ENCODE assay signal across 20 cellular contexts in the genomic region with DNA sequence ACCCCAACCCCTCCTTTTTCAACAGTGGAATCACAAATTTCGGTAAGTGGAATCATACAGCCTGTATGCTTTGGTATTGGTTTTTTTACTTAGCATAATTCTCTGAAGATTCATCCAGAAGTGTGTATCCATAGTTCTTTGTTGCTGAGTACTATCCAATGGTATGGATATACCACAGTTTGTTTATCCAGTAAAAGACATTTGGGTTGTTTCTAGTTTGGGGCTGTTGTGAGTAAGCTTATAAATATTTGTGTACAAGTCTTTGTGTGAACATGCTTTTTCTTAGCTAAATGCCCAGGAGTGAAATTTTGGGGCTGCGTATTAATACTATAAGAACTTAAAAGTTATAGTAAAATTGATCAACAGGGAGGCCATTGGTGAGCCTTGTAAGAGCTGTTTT. TPM values are rescaled to one million over a fixed set of nuclear protein-coding genes. Genes with fewer than 3 reads are reported as not detected.
DNase-seq lines count a peak whose midpoint lies in the region; ATAC-seq, FAIRE-seq and TF ChIP-seq lines count a peak whose summit lies in the region.
"Had no signal": no experiment of that assay in that cellular context is flagged by ENCODE, and none has a peak within 500 bp of the region (broad histone marks: within the 10 kb centered on the region; RNA-seq: fewer than 3 reads in every experiment).

No MANE protein-coding gene starts in this region.

- H3K27ac Mint-ChIP-seq in naive thymus-derived CD4-positive, alpha-beta T cell, result peak overlapping the region in 1 of 9 donors; percentile 7
- H3K27ac Mint-ChIP-seq: CD4-positive, alpha-beta T cell; H9; IgD-negative memory B cell had no signal

- intact Hi-C loops in mammary epithelial cell (cut with micrococcal nuclease), result no loop called here
- intact Hi-C loops in breast epithelium (cut with DNase I; ENCODE audit: low total_unique reads), result no loop called here
- intact Hi-C loops in K562 (cut with micrococcal nuclease), result no loop called here
- intact Hi-C loops in naive thymus-derived CD4-positive, alpha-beta T cell (cut with micrococcal nuclease), result no loop called here

- TF ChIP-seq RAD21 in K562 (CRISPR knock-in tag; conservative IDR thresholded peaks at IDR 0.05 in 1 of 2, IDR thresholded peaks at IDR 0.05 in 1 of 2), result no peak

- ATAC-seq in K562, result 0 out of 3 replicates have a peak, but pooled peaks have one; percentile 37
- ATAC-seq in foreskin keratinocyte, result no peak
- ATAC-seq in left lobe of liver, result no peak
- ATAC-seq in GM18505 (IDR thresholded peaks at IDR 0.05; ENCODE audit: unreplicated experiment), result no peak
- no peak for ATAC-seq in naive thymus-derived CD4-positive, alpha-beta T cell
- ATAC-seq: A549, HepG2 had no signal

- peaks cover 0 to 6% (median 0%) of the 10 kb centered on the region in 11 donors for H3K9me3 Mint-ChIP-seq in naive thymus-derived CD4-positive, alpha-beta T cell
- H3K9me3 Mint-ChIP-seq: CD4-positive, alpha-beta T cell had no signal

- FAIRE-seq in K562 (lab: Jason Lieb, UNC), result no peak
- FAIRE-seq: A549, D721Med, H1, HepG2 had no signal

- no peak overlapping the region for H3K27ac ChIP-seq in mammary epithelial cell (ENCODE audit: insufficient read depth, low read depth, low read length)
- H3K27ac ChIP-seq in breast epithelium, result no peak overlapping the region
- H3K27ac ChIP-seq in K562 (ENCODE audit: extremely low read depth, low read depth, low read length), result no peak overlapping the region
- H3K27ac ChIP-seq in foreskin keratinocyte, result no peak overlapping the region
- no peak overlapping the region for H3K27ac ChIP-seq in naive thymus-derived CD4-positive, alpha-beta T cell (ENCODE audit: low read depth, low read length)
- H3K27ac ChIP-seq: 22Rv1, A549, C4-2B had no signal

- 74% methylated on average over 2 of the region's 2 CpGs for WGBS in mammary epithelial cell (ENCODE audit: low coverage, missing lambda C conversion rate)
- 73% methylated on average over 2 of the region's 2 CpGs for WGBS in K562 (ENCODE audit: insufficient coverage, low coverage, missing lambda C conversion rate)

- H3K4me1 ChIP-seq in mammary epithelial cell (ENCODE audit: insufficient read depth, low read length) (no peaks in the 10 kb centered on the region), breast epithelium (no peaks in the 10 kb centered on the region), K562 (replicated peaks in 1 of 2; ENCODE audit: control insufficient read depth in 2 of 2, insufficient read depth in 2 of 2, low read length in 2 of 2) (no peaks in the 10 kb centered on the region), foreskin keratinocyte (no peaks in the 10 kb centered on the region)
- no peaks in the 10 kb centered on the region for H3K4me1 ChIP-seq in naive thymus-derived CD4-positive, alpha-beta T cell (ENCODE audit: control insufficient read depth in 2 of 2, insufficient read depth in 2 of 2, low read length in 2 of 2)
- H3K4me1 ChIP-seq: A549, Caco-2 had no signal

- TF ChIP-seq POLR2A in breast epithelium (IDR thresholded peaks at IDR 0.05), result no peak
- no peak for TF ChIP-seq POLR2A in K562 (conservative IDR thresholded peaks at IDR 0.05)
- TF ChIP-seq POLR2A in GM18505 (IDR thresholded peaks at IDR 0.05; ENCODE audit: borderline replicate concordance, extremely low read depth, insufficient read depth, insufficient read length), result no peak

- H3K4me2 ChIP-seq in mammary epithelial cell (ENCODE audit: insufficient read depth, low read depth, low read length), result no peak overlapping the region
- no peak overlapping the region for H3K4me2 ChIP-seq in K562 (ENCODE audit: insufficient read depth, low read length)
- H3K4me2 ChIP-seq: A549 had no signal

- H3K9me1 ChIP-seq in K562 (ENCODE audit: control insufficient read depth, insufficient read depth, low read length), result no peaks in the 10 kb centered on the region

- H3K4me3 ChIP-seq in mammary epithelial cell (replicated peaks in 1 of 3; ENCODE audit: insufficient read depth in 1 of 3, low read depth in 2 of 3, low read length in 3 of 3) (no peak overlapping the region), breast epithelium (no peak overlapping the region), K562 (no peak overlapping the region)
- H3K4me3 ChIP-seq in naive thymus-derived CD4-positive, alpha-beta T cell (ENCODE audit: low read length), result no peak overlapping the region
- H3K4me3 ChIP-seq: A549 had no signal

- POLR2A ChIA-PET in K562 (lab: Yijun Ruan, JAX), result no interaction called here
- POLR2A ChIA-PET in naive thymus-derived CD4-positive, alpha-beta T cell (lab: Charles Lee), result no interaction called here

- in situ Hi-C loops in mammary epithelial cell (cut with MboI; ENCODE audit: low sequenced_read_pairs in 2 of 2), result no loop called here
- in situ Hi-C loops in K562 (cut with MboI), result no loop called here

- TF ChIP-seq EP300 in K562 (IDR thresholded peaks at IDR 0.05; ENCODE audit: low read length), result no peak

- CTCF ChIA-PET in mammary epithelial cell (lab: Charles Lee; ENCODE audit: low non-redundant PET) (no interaction called here), K562 (lab: Yijun Ruan, JAX; ENCODE audit: low intra/inter-chr PET ratio) (no interaction called here)
- CTCF ChIA-PET in naive thymus-derived CD4-positive, alpha-beta T cell (lab: Charles Lee), result no interaction called here

- H4K20me1 ChIP-seq in mammary epithelial cell (ENCODE audit: insufficient read depth, low read length) (no peaks in the 10 kb centered on the region), K562 (replicated peaks; ENCODE audit: control insufficient read depth, insufficient read depth, low read length) (no peaks in the 10 kb centered on the region)

- H3K4me1 Mint-ChIP-seq in naive thymus-derived CD4-positive, alpha-beta T cell, result no peaks in the 10 kb centered on the region
- H3K4me1 Mint-ChIP-seq: IgD-negative memory B cell had no signal

- H3K9ac ChIP-seq in mammary epithelial cell (ENCODE audit: insufficient read depth, low read length), result no peak overlapping the region
- no peak overlapping the region for H3K9ac ChIP-seq in K562 (ENCODE audit: insufficient read depth in 1 of 2, low read depth in 2 of 2, low read length in 2 of 2)

- H3K9me3 ChIP-seq in mammary epithelial cell (replicated peaks; ENCODE audit: insufficient read depth, low read length), result no peaks in the 10 kb centered on the region
- no peaks in the 10 kb centered on the region for H3K9me3 ChIP-seq in breast epithelium
- H3K9me3 ChIP-seq in K562 (replicated peaks; ENCODE audit: control insufficient read depth, insufficient read depth, low read depth, low read length), result no peaks in the 10 kb centered on the region
- no peaks in the 10 kb centered on the region for H3K9me3 ChIP-seq in naive thymus-derived CD4-positive, alpha-beta T cell (ENCODE audit: control insufficient read depth in 2 of 3, low read length in 3 of 3)
- H3K9me3 ChIP-seq: A549, Caco-2 had no signal

- TF ChIP-seq CTCF in mammary epithelial cell (conservative IDR thresholded peaks at IDR 0.05 in 1 of 2, IDR thresholded peaks at IDR 0.05 in 1 of 2; ENCODE audit: extremely low read depth in 1 of 2, insufficient read depth in 1 of 2, low read depth in 1 of 2, low read length in 2 of 2) (no peak), breast epithelium (IDR thresholded peaks at IDR 0.05) (no peak), K562 (IDR thresholded peaks at IDR 0.05 in 2 of 3, conservative IDR thresholded peaks at IDR 0.05 in 1 of 3; ENCODE audit: insufficient read depth in 2 of 3, low read depth in 1 of 3, low read length in 3 of 3) (no peak), foreskin keratinocyte (conservative IDR thresholded peaks at IDR 0.05) (no peak)

- DNase-seq in mammary epithelial cell (peak; percentile 22), breast epithelium (ENCODE audit: low spot score in 2 of 2) (no peak), K562 (ENCODE audit: extremely low read depth in 1 of 4, low spot score in 3 of 4) (no peak), foreskin keratinocyte (peak; percentile 17 to 66), left lobe of liver (ENCODE audit: low spot score) (no peak)
- no peak for DNase-seq in naive thymus-derived CD4-positive, alpha-beta T cell
- DNase-seq: AML-193; Caco-2; CD4-positive, alpha-beta T cell; GF-D8; H9 had no signal

- H3K4me3 Mint-ChIP-seq in naive thymus-derived CD4-positive, alpha-beta T cell, result no peak overlapping the region
- H3K4me3 Mint-ChIP-seq: CD4-positive, alpha-beta T cell; H9; IgD-negative memory B cell had no signal

- H2AFZ ChIP-seq in mammary epithelial cell (ENCODE audit: low read depth, low read length) (no peak overlapping the region), K562 (ENCODE audit: low read depth, low read length) (peak overlapping the region; percentile 29; the same call in 1 of the 2 replicates)

- H3K36me3 Mint-ChIP-seq in naive thymus-derived CD4-positive, alpha-beta T cell, result no peaks in the 10 kb centered on the region
- H3K36me3 Mint-ChIP-seq: IgD-negative memory B cell had no signal

- H3K36me3 ChIP-seq in mammary epithelial cell (ENCODE audit: insufficient read depth, low read length) (no peaks in the 10 kb centered on the region), breast epithelium (no peaks in the 10 kb centered on the region), K562 (ENCODE audit: control insufficient read depth, insufficient read depth, low read length) (no peaks in the 10 kb centered on the region)
- H3K36me3 ChIP-seq in naive thymus-derived CD4-positive, alpha-beta T cell (ENCODE audit: control insufficient read depth in 2 of 3, insufficient read depth in 3 of 3, low read length in 3 of 3), result no peaks in the 10 kb centered on the region

- BruUV-seq in mammary epithelial cell (replicated peaks; lab: Mats Ljungman, UMichigan) (no TSS peak), K562 (replicated peaks; lab: Mats Ljungman, UMichigan) (no TSS peak)

- H3K27me3 ChIP-seq in mammary epithelial cell (ENCODE audit: insufficient read depth, low read length) (no peaks in the 10 kb centered on the region), breast epithelium (no peaks in the 10 kb centered on the region), K562 (ENCODE audit: control insufficient read depth in 2 of 2, insufficient read depth in 2 of 2, low read length in 2 of 2) (no peaks in the 10 kb centered on the region), foreskin keratinocyte (no peaks in the 10 kb centered on the region)
- no peaks in the 10 kb centered on the region for H3K27me3 ChIP-seq in naive thymus-derived CD4-positive, alpha-beta T cell (ENCODE audit: control insufficient read depth in 2 of 2, insufficient read depth in 2 of 2, low read length in 2 of 2)

- peaks cover 0 to 6% (median 0%) of the 10 kb centered on the region in 5 donors for H3K27me3 Mint-ChIP-seq in naive thymus-derived CD4-positive, alpha-beta T cell
- H3K27me3 Mint-ChIP-seq: CD4-positive, alpha-beta T cell; IgD-negative memory B cell had no signal

- dilution Hi-C loops in mammary epithelial cell (cut with HindIII; ENCODE audit: low sequenced_read_pairs), result no loop called here

- H3K79me2 ChIP-seq in mammary epithelial cell (ENCODE audit: insufficient read depth, low read length) (no peaks in the 10 kb centered on the region), K562 (ENCODE audit: control insufficient read depth, insufficient read depth, low read length) (no peaks in the 10 kb centered on the region)

RNA-seq across cellular contexts. Expression of a gene that starts 57.5 kb away (rescaled TPM):
- total RNA-seq in mammary epithelial cell (not detected), breast epithelium (not detected), K562 (2014; rRNA removed) (not detected in 2 replicates), K562 (2014; rRNA removed; fragmentation: Illumina TruSeq; extraction: Trizol) (not detected in 2 replicates), K562 (2015; rRNA removed; fragmentation: Illumina TruSeq; extraction: Trizol) (not detected in 2 replicates), K562 (2021) (0.44 and 1.3 TPM in 2 replicates), foreskin keratinocyte (not detected in 2 replicates), left lobe of liver (3,366 TPM)
- polyA plus RNA-seq in mammary epithelial cell (not detected), K562 (2011; rRNA removed) (not detected in 2 replicates), K562 (2014; fragmentation: Illumina TruSeq; extraction: Trizol) (not detected in 2 replicates), K562 (2014; fragmentation: Nextera tagmentation; extraction: Ambion mirVana) (not detected), K562 (2014; rRNA removed) (not detected in 2 replicates), foreskin keratinocyte (not detected in 2 replicates)
- not detected for polyA minus RNA-seq in mammary epithelial cell
- not detected in 2 replicates for total RNA-seq in K562 (2011; cell fraction: chromatin; rRNA removed; ENCODE audit: low replicate concordance)
- total RNA-seq in K562 (2011; cell fraction: nucleolus; rRNA removed), result not detected in 2 replicates
- not detected in 2 replicates for total RNA-seq in K562 (2011; cell fraction: nucleoplasm; rRNA removed)
- not detected in 2 replicates for polyA plus RNA-seq in K562 (2011; cell fraction: cytosol; rRNA removed)
- not detected in 2 replicates for polyA plus RNA-seq in K562 (2011; cell fraction: nucleus; rRNA removed)
- polyA plus RNA-seq in K562 (2012), result not detected in 2 replicates
- polyA minus RNA-seq in K562 (2011; rRNA and poly(A)+ RNA removed), result not detected in 2 replicates
- polyA minus RNA-seq in K562 (2011; cell fraction: cytosol; rRNA and poly(A)+ RNA removed), result not detected in 2 replicates
- not detected in 2 replicates for polyA minus RNA-seq in K562 (2011; cell fraction: nucleus; rRNA and poly(A)+ RNA removed)
- total RNA-seq in naive thymus-derived CD4-positive, alpha-beta T cell, result not detected
- polyA plus RNA-seq in naive thymus-derived CD4-positive, alpha-beta T cell, result not detected
- total RNA-seq: Caco-2; CD4-positive, alpha-beta T cell; H9 had no signal
- polyA plus RNA-seq: A549, BJ, IgD-negative memory B cell had no signal

Comparison
In these comparisons a context has a peak if more than half of its experiments do, and no peak if none do; other contexts are left out.
1. DNase-seq: peak in mammary epithelial cell (single experiment) and foreskin keratinocyte (2 of 2); none in breast epithelium (0 of 2), K562 (0 of 4), left lobe of liver (single experiment) and naive thymus-derived CD4-positive, alpha-beta T cell (0 of 9).
2. RNA of a gene that starts 57.5 kb away (total RNA-seq): 3,366 TPM in left lobe of liver (single experiment); 0.44 to 1.3 TPM in K562, not detected in mammary epithelial cell, not detected in breast epithelium, not detected in foreskin keratinocyte and not detected in naive thymus-derived CD4-positive, alpha-beta T cell; every median in the first group is over 1,000 times any median in the second.